ENCODE assay signal across 1 cellular context in genomic region chr14:64388533-64389243, GRCh38.
A peak's percentile ranks its signal among the peaks of the same experiment; 100 is the strongest.
TF ChIP-seq lines count a peak whose summit lies in the region.

No MANE protein-coding gene starts in this region.

TF ChIP-seq in H1, 55 proteins besides CTCF, POLR2A, EP300 and RAD21 (continued from another document):
- TF ChIP-seq MAX (IDR thresholded peaks at IDR 0.05) (no peak; the same call in 1 of the 2 replicates), TAF1 (IDR thresholded peaks at IDR 0.05; ENCODE audit: low read depth, low read length) (no peak), RBBP5 (IDR thresholded peaks at IDR 0.05; ENCODE audit: borderline replicate concordance, low read depth, low read length) (0 out of 2 replicates have a peak, but pooled peaks have one; percentile 4), SIX5 (IDR thresholded peaks at IDR 0.05; ENCODE audit: low read depth, low read length) (no peak), SUZ12 (IDR thresholded peaks at IDR 0.05; ENCODE audit: low read length) (no peak), SRF (IDR thresholded peaks at IDR 0.05; ENCODE audit: low read depth, low read length) (no peak), EGR1 (IDR thresholded peaks at IDR 0.05; ENCODE audit: borderline replicate concordance, low read depth, low read length) (no peak), JUN (IDR thresholded peaks at IDR 0.05; ENCODE audit: low read depth, low read length) (no peak), SIN3A (conservative IDR thresholded peaks at IDR 0.05 in 1 of 2, IDR thresholded peaks at IDR 0.05 in 1 of 2; ENCODE audit: low read depth in 1 of 2, low read length in 2 of 2) (0 out of 4 replicates have a peak, but pooled peaks of 1 of the 2 experiments have one; percentile 42), TCF12 (IDR thresholded peaks at IDR 0.05; ENCODE audit: low read depth, low read length) (no peak), KDM4A (IDR thresholded peaks at IDR 0.05; ENCODE audit: low read depth, low read length, severe bottlenecking) (peak; percentile 16), EZH2 (IDR thresholded peaks at IDR 0.05; ENCODE audit: low read depth, low read length, severe bottlenecking) (no peak), TAF7 (optimal IDR thresholded peaks at IDR 0.05; ENCODE audit: borderline replicate concordance, low read depth, low read length) (no peak), USF2 (IDR thresholded peaks at IDR 0.05; ENCODE audit: low read length) (no peak), NRF1 (IDR thresholded peaks at IDR 0.05; ENCODE audit: low read depth, low read length) (no peak), CHD2 (IDR thresholded peaks at IDR 0.05; ENCODE audit: low read length) (no peak)
